ENCODE assay signal across 1 cellular context in the genomic region with DNA sequence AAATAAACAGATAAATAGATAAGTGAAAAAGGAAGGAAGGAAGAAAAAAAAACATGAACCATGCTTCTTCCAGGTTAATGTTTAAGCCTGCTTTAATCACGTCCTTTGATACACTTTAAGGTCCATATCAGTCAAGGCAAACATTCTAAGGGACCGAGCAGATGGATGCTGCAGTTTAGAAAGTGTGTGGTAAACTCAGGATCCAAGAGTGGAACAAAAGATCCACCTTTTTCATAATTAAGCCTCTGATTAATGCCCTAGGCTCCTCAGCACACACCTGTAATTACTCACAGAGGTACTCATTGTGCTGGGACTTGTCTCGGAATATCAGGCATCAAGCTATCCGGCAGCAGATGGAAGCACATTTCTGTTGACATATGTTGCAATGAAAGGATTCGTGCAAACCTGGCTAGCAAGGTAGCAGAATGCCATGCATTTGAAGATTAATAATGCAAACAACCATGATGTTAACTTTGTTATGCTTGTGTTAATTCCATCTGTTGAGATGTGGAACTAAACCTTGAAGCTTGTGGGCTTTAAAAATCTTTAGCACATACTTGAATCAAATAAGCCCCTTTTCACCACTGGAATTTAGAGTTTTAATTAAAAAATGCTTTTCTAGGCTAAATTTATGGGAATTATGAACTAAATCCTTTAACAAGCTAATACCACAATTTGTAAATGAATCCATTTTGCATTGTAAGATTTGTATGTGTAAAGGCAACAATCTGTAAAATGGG.
TF ChIP-seq lines count a peak whose summit lies in the region.

No MANE protein-coding gene starts in this region.

TF ChIP-seq in HepG2, 621 proteins besides CTCF, POLR2A, EP300 and RAD21 (continued from another document and continues in another):
- TF ChIP-seq, protein P1, sequence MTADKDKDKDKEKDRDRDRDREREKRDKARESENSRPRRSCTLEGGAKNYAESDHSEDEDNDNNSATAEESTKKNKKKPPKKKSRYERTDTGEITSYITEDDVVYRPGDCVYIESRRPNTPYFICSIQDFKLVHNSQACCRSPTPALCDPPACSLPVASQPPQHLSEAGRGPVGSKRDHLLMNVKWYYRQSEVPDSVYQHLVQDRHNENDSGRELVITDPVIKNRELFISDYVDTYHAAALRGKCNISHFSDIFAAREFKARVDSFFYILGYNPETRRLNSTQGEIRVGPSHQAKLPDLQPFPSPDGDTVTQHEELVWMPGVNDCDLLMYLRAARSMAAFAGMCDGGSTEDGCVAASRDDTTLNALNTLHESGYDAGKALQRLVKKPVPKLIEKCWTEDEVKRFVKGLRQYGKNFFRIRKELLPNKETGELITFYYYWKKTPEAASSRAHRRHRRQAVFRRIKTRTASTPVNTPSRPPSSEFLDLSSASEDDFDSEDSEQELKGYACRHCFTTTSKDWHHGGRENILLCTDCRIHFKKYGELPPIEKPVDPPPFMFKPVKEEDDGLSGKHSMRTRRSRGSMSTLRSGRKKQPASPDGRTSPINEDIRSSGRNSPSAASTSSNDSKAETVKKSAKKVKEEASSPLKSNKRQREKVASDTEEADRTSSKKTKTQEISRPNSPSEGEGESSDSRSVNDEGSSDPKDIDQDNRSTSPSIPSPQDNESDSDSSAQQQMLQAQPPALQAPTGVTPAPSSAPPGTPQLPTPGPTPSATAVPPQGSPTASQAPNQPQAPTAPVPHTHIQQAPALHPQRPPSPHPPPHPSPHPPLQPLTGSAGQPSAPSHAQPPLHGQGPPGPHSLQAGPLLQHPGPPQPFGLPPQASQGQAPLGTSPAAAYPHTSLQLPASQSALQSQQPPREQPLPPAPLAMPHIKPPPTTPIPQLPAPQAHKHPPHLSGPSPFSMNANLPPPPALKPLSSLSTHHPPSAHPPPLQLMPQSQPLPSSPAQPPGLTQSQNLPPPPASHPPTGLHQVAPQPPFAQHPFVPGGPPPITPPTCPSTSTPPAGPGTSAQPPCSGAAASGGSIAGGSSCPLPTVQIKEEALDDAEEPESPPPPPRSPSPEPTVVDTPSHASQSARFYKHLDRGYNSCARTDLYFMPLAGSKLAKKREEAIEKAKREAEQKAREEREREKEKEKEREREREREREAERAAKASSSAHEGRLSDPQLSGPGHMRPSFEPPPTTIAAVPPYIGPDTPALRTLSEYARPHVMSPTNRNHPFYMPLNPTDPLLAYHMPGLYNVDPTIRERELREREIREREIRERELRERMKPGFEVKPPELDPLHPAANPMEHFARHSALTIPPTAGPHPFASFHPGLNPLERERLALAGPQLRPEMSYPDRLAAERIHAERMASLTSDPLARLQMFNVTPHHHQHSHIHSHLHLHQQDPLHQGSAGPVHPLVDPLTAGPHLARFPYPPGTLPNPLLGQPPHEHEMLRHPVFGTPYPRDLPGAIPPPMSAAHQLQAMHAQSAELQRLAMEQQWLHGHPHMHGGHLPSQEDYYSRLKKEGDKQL (CRISPR knock-in tag; IDR thresholded peaks at IDR 0.05; ENCODE audit: low read depth): peak; percentile 39; the same call in 1 of the 2 replicates
- TF ChIP-seq SPEN (CRISPR knock-in tag; IDR thresholded peaks at IDR 0.05; ENCODE audit: low read depth) (no peak), NKX3-1 (CRISPR knock-in tag; IDR thresholded peaks at IDR 0.05) (no peak), ZNF431 (CRISPR knock-in tag; IDR thresholded peaks at IDR 0.05; ENCODE audit: borderline replicate concordance, low read depth) (no peak), FOXP1 (IDR thresholded peaks at IDR 0.05) (no peak), FOXP1 (CRISPR knock-in tag; IDR thresholded peaks at IDR 0.05) (peak; percentile 65; the same call in 1 of the 2 replicates), PAX8 (CRISPR knock-in tag; IDR thresholded peaks at IDR 0.05; ENCODE audit: borderline replicate concordance) (no peak), SMYD3 (CRISPR knock-in tag; IDR thresholded peaks at IDR 0.05) (peak; percentile 57; the same call in 1 of the 2 replicates), MAZ (IDR thresholded peaks at IDR 0.05; ENCODE audit: borderline replicate concordance, low read depth, low read length) (no peak), MAZ (CRISPR knock-in tag; IDR thresholded peaks at IDR 0.05; ENCODE audit: low read depth) (no peak), ZNF317 (CRISPR knock-in tag; IDR thresholded peaks at IDR 0.05) (peak; percentile 82), ZMYM3 (CRISPR knock-in tag; IDR thresholded peaks at IDR 0.05) (peak; percentile 66; the same call in 1 of the 2 replicates), ZBTB20 (CRISPR knock-in tag; IDR thresholded peaks at IDR 0.05; ENCODE audit: borderline replicate concordance, low read depth) (peak; percentile 82; the same call in 1 of the 2 replicates), GATAD2A (CRISPR knock-in tag; IDR thresholded peaks at IDR 0.05) (peak; percentile 89), RFXAP (CRISPR knock-in tag; IDR thresholded peaks at IDR 0.05; ENCODE audit: borderline replicate concordance) (no peak), TOPORS (CRISPR knock-in tag; IDR thresholded peaks at IDR 0.05) (no peak), SP140L (CRISPR knock-in tag; IDR thresholded peaks at IDR 0.05; ENCODE audit: borderline replicate concordance) (0 out of 2 replicates have a peak, but pooled peaks have one; percentile 77), NAIF1 (CRISPR knock-in tag; IDR thresholded peaks at IDR 0.05; ENCODE audit: borderline replicate concordance) (no peak), ISL2 (CRISPR knock-in tag; IDR thresholded peaks at IDR 0.05) (peak; percentile 87), CBX5 (CRISPR knock-in tag; IDR thresholded peaks at IDR 0.05; ENCODE audit: borderline replicate concordance) (peak; percentile 57; the same call in 1 of the 2 replicates), ZNF253 (CRISPR knock-in tag; IDR thresholded peaks at IDR 0.05; ENCODE audit: borderline replicate concordance) (no peak), ZSCAN9 (CRISPR knock-in tag; IDR thresholded peaks at IDR 0.05; ENCODE audit: borderline replicate concordance) (peak; percentile 70; the same call in 1 of the 2 replicates), ZNF746 (CRISPR knock-in tag; IDR thresholded peaks at IDR 0.05) (no peak), ZNF619 (CRISPR knock-in tag; IDR thresholded peaks at IDR 0.05) (no peak), ZBTB8A (CRISPR knock-in tag; IDR thresholded peaks at IDR 0.05; ENCODE audit: borderline replicate concordance, low read depth) (no peak), HNRNPUL1 (IDR thresholded peaks at IDR 0.05; ENCODE audit: low read depth, low read length) (peak; percentile 86), RFX5 (IDR thresholded peaks at IDR 0.05; ENCODE audit: low read depth, low read length) (no peak)
- TF ChIP-seq, protein P2, sequence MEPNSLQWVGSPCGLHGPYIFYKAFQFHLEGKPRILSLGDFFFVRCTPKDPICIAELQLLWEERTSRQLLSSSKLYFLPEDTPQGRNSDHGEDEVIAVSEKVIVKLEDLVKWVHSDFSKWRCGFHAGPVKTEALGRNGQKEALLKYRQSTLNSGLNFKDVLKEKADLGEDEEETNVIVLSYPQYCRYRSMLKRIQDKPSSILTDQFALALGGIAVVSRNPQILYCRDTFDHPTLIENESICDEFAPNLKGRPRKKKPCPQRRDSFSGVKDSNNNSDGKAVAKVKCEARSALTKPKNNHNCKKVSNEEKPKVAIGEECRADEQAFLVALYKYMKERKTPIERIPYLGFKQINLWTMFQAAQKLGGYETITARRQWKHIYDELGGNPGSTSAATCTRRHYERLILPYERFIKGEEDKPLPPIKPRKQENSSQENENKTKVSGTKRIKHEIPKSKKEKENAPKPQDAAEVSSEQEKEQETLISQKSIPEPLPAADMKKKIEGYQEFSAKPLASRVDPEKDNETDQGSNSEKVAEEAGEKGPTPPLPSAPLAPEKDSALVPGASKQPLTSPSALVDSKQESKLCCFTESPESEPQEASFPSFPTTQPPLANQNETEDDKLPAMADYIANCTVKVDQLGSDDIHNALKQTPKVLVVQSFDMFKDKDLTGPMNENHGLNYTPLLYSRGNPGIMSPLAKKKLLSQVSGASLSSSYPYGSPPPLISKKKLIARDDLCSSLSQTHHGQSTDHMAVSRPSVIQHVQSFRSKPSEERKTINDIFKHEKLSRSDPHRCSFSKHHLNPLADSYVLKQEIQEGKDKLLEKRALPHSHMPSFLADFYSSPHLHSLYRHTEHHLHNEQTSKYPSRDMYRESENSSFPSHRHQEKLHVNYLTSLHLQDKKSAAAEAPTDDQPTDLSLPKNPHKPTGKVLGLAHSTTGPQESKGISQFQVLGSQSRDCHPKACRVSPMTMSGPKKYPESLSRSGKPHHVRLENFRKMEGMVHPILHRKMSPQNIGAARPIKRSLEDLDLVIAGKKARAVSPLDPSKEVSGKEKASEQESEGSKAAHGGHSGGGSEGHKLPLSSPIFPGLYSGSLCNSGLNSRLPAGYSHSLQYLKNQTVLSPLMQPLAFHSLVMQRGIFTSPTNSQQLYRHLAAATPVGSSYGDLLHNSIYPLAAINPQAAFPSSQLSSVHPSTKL (CRISPR knock-in tag; IDR thresholded peaks at IDR 0.05): peak; percentile 90
- TF ChIP-seq, protein P3, sequence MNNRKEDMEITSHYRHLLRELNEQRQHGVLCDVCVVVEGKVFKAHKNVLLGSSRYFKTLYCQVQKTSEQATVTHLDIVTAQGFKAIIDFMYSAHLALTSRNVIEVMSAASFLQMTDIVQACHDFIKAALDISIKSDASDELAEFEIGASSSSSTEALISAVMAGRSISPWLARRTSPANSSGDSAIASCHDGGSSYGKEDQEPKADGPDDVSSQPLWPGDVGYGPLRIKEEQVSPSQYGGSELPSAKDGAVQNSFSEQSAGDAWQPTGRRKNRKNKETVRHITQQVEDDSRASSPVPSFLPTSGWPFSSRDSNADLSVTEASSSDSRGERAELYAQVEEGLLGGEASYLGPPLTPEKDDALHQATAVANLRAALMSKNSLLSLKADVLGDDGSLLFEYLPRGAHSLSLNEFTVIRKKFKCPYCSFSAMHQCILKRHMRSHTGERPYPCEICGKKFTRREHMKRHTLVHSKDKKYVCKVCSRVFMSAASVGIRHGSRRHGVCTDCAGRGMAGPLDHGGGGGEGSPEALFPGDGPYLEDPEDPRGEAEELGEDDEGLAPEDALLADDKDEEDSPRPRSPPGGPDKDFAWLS (CRISPR knock-in tag; IDR thresholded peaks at IDR 0.05; ENCODE audit: borderline replicate concordance): 0 out of 2 replicates have a peak, but pooled peaks have one; percentile 20
- TF ChIP-seq, protein P4, sequence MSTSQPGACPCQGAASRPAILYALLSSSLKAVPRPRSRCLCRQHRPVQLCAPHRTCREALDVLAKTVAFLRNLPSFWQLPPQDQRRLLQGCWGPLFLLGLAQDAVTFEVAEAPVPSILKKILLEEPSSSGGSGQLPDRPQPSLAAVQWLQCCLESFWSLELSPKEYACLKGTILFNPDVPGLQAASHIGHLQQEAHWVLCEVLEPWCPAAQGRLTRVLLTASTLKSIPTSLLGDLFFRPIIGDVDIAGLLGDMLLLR (CRISPR knock-in tag; IDR thresholded peaks at IDR 0.05): no peak
- TF ChIP-seq, protein P5, sequence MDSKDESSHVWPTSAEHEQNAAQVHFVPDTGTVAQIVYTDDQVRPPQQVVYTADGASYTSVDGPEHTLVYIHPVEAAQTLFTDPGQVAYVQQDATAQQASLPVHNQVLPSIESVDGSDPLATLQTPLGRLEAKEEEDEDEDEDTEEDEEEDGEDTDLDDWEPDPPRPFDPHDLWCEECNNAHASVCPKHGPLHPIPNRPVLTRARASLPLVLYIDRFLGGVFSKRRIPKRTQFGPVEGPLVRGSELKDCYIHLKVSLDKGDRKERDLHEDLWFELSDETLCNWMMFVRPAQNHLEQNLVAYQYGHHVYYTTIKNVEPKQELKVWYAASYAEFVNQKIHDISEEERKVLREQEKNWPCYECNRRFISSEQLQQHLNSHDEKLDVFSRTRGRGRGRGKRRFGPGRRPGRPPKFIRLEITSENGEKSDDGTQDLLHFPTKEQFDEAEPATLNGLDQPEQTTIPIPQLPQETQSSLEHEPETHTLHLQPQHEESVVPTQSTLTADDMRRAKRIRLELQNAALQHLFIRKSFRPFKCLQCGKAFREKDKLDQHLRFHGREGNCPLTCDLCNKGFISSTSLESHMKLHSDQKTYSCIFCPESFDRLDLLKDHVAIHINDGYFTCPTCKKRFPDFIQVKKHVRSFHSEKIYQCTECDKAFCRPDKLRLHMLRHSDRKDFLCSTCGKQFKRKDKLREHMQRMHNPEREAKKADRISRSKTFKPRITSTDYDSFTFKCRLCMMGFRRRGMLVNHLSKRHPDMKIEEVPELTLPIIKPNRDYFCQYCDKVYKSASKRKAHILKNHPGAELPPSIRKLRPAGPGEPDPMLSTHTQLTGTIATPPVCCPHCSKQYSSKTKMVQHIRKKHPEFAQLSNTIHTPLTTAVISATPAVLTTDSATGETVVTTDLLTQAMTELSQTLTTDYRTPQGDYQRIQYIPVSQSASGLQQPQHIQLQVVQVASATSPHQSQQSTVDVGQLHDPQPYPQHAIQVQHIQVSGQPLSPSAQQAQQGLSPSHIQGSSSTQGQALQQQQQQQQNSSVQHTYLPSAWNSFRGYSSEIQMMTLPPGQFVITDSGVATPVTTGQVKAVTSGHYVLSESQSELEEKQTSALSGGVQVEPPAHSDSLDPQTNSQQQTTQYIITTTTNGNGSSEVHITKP (CRISPR knock-in tag; IDR thresholded peaks at IDR 0.05; ENCODE audit: low read depth): no peak
- TF ChIP-seq, protein P6, sequence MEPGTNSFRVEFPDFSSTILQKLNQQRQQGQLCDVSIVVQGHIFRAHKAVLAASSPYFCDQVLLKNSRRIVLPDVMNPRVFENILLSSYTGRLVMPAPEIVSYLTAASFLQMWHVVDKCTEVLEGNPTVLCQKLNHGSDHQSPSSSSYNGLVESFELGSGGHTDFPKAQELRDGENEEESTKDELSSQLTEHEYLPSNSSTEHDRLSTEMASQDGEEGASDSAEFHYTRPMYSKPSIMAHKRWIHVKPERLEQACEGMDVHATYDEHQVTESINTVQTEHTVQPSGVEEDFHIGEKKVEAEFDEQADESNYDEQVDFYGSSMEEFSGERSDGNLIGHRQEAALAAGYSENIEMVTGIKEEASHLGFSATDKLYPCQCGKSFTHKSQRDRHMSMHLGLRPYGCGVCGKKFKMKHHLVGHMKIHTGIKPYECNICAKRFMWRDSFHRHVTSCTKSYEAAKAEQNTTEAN (CRISPR knock-in tag; conservative IDR thresholded peaks at IDR 0.05): peak; percentile 82
- TF ChIP-seq, protein P7, sequence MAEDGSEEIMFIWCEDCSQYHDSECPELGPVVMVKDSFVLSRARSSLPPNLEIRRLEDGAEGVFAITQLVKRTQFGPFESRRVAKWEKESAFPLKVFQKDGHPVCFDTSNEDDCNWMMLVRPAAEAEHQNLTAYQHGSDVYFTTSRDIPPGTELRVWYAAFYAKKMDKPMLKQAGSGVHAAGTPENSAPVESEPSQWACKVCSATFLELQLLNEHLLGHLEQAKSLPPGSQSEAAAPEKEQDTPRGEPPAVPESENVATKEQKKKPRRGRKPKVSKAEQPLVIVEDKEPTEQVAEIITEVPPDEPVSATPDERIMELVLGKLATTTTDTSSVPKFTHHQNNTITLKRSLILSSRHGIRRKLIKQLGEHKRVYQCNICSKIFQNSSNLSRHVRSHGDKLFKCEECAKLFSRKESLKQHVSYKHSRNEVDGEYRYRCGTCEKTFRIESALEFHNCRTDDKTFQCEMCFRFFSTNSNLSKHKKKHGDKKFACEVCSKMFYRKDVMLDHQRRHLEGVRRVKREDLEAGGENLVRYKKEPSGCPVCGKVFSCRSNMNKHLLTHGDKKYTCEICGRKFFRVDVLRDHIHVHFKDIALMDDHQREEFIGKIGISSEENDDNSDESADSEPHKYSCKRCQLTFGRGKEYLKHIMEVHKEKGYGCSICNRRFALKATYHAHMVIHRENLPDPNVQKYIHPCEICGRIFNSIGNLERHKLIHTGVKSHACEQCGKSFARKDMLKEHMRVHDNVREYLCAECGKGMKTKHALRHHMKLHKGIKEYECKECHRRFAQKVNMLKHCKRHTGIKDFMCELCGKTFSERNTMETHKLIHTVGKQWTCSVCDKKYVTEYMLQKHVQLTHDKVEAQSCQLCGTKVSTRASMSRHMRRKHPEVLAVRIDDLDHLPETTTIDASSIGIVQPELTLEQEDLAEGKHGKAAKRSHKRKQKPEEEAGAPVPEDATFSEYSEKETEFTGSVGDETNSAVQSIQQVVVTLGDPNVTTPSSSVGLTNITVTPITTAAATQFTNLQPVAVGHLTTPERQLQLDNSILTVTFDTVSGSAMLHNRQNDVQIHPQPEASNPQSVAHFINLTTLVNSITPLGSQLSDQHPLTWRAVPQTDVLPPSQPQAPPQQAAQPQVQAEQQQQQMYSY (CRISPR knock-in tag; IDR thresholded peaks at IDR 0.05): no peak
